15 cellular contexts compared by ENCODE assay signal in the genomic region with DNA sequence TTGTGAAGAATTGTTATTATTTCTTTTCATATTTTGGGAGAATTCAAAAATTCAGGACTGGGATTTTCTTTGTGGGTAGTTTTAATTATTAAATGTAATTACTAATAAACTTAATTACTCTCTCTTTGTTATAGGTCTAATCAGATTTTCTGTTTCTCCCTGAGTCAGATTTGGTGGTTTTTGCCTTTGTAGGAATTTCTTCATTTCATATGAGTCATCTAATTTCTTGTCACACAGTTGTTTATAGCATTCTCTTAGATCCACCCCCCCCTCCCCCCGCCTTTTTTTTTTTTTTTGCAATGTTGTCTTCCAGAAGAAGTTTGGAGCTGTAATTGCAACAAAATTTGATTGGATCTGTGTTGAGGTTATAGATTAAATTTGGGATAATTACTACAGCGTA. TPM values are rescaled to one million over a fixed set of nuclear protein-coding genes. Genes with fewer than 3 reads are reported as not detected.
DNase-seq lines count a peak whose midpoint lies in the region; ATAC-seq lines count a peak whose summit lies in the region.
"Had no signal": no experiment of that assay in that cellular context is flagged by ENCODE, and none has a peak within 500 bp of the region (broad histone marks: within the 10 kb centered on the region; RNA-seq: fewer than 3 reads in every experiment).

No MANE protein-coding gene starts in this region.

- H3K9me3 Mint-ChIP-seq in activated T-helper 17 cell treated with anti-CD3 and anti-CD28 coated beads, Interleukin-2, amount 50 U/mL, for 72 hours: no peaks in the 10 kb centered on the region

- peak; percentile 3 for DNase-seq in Caki2 (ENCODE audit: low read depth)
- DNase-seq in HT1080 (ENCODE audit: low read depth): peak; percentile 68
- peak; percentile 74 for DNase-seq in iris pigment epithelial cell (ENCODE audit: low read depth)
- no peak for DNase-seq in KG1 (lab: John Stamatoyannopoulos, UW)
- DNase-seq: amniotic stem cell, DMS 273 treated with DMSO at 0.1 percent for 48 hours, head of caudate nucleus, left ventricle myocardium inferior, NCI-H1092, NCI-H345 had no signal

- ATAC-seq in activated T-helper 17 cell treated with anti-CD3 and anti-CD28 coated beads, Interleukin-2, amount 50 U/mL, for 72 hours (replicated peaks): peak; percentile 64
- ATAC-seq in HG03108 (IDR thresholded peaks at IDR 0.05; ENCODE audit: unreplicated experiment) (no peak), HG03354 (IDR thresholded peaks at IDR 0.05; ENCODE audit: poor library complexity, severe bottlenecking, unreplicated experiment) (no peak)
- ATAC-seq: GM12878, Right ventricle myocardium inferior had no signal

- peaks cover 5% of the 10 kb centered on the region for H3K4me1 Mint-ChIP-seq in activated T-helper 17 cell treated with anti-CD3 and anti-CD28 coated beads, Interleukin-2, amount 50 U/mL, for 72 hours

- no peaks in the 10 kb centered on the region for H3K36me3 Mint-ChIP-seq in activated T-helper 17 cell treated with anti-CD3 and anti-CD28 coated beads, Interleukin-2, amount 50 U/mL, for 72 hours (ENCODE audit: low read depth)

- in situ Hi-C loops in Caki2 (cut with HindIII; ENCODE audit: low pct_unique_long_range_greater_than_20kb, low sequenced_read_pairs): no loop called here

- H3K4me3 Mint-ChIP-seq in activated T-helper 17 cell treated with anti-CD3 and anti-CD28 coated beads, Interleukin-2, amount 50 U/mL, for 72 hours: peak overlapping the region; percentile 56

- H3K27ac Mint-ChIP-seq in activated T-helper 17 cell treated with anti-CD3 and anti-CD28 coated beads, Interleukin-2, amount 50 U/mL, for 72 hours: peak overlapping the region; percentile 65

- H3K27me3 Mint-ChIP-seq in activated T-helper 17 cell treated with anti-CD3 and anti-CD28 coated beads, Interleukin-2, amount 50 U/mL, for 72 hours: peaks cover 8% of the 10 kb centered on the region

RNA-seq across cellular contexts. Expression of a gene that starts 26.0 kb away (rescaled TPM):
- total RNA-seq in Caki2 (2014; rRNA removed; shearing (Covaris generic); ENCODE audit: low replicate concordance): not detected in 2 replicates
- total RNA-seq in HT1080 (2014; rRNA removed; shearing (Covaris generic)): not detected in 2 replicates
- polyA plus RNA-seq in HT1080 (2015; cell fraction: cytosol; rRNA removed): not detected in 2 replicates
- not detected in 2 replicates for polyA plus RNA-seq in HT1080 (2015; cell fraction: nucleus; rRNA removed)
- total RNA-seq in activated T-helper 17 cell treated with anti-CD3 and anti-CD28 coated beads, Interleukin-2, amount 50 U/mL, for 72 hours: not detected
- total RNA-seq: GM12878, Right ventricle myocardium inferior had no signal
- polyA plus RNA-seq: GM12878 had no signal
